In the genomic region with DNA sequence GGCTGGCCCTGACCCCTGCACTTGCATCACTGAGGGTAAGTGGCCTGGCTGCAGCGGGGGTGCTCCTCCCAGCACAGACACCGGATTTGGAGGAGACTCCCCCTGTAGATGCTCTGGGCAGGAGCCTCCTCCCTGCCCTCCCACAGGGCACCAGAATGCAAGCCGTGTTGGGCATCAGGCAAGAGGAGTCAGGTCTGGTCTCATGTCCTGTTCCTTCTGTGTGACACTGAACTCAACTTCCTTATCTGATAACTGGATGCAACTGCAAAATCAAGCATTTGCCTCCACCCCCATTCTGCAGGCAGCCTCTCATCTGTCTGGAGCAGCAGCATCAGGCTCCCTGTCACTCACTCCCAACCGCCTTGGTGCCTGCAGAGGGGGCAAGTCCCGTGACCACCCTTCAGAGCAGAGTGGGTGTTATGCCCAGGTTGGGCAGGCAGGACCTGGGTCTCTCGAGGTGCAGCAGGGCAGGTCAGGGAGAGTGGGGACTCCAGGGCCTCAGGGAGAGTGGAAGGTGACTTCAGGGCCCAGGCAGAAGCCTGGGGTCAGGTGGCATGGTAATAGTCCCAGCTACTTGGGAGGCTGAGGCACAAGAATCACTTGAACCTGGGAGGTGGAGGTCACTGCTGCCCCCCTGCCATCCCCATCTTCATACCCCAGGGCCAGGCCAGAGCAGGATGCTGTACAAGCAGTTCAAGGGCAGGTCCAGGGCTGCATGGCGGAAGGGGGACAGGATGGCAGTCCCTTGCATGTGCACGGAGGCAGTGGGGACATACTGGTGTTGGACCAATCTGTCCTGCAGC, we compare ENCODE assay signal across 11 cellular contexts. TPM values are rescaled to one million over a fixed set of nuclear protein-coding genes. Genes with fewer than 3 reads are reported as not detected.
DNase-seq lines count a peak whose midpoint lies in the region; FAIRE-seq and TF ChIP-seq lines count a peak whose summit lies in the region.
"Had no signal": no experiment of that assay in that cellular context is flagged by ENCODE, and none has a peak within 500 bp of the region (broad histone marks: within the 10 kb centered on the region; RNA-seq: fewer than 3 reads in every experiment).

No MANE protein-coding gene starts in this region.

- H3K9me3 Mint-ChIP-seq in astrocyte (ENCODE audit: unreplicated experiment) = no peaks in the 10 kb centered on the region

- H2AFZ ChIP-seq in ACC112 (ENCODE audit: low read length, unreplicated experiment) (peak overlapping the region; percentile 39), astrocyte (ENCODE audit: low read depth, low read length) (peak overlapping the region; percentile 15), mesenchymal stem cell (ENCODE audit: low read depth, low read length) (no peak overlapping the region)

- no peak overlapping the region for H4K91ac ChIP-seq in mesenchymal stem cell (ENCODE audit: low read length)

- H3K4me3 ChIP-seq in ACC112 (ENCODE audit: low read depth, low read length) = no peak overlapping the region
- H3K4me3 ChIP-seq in astrocyte (ENCODE audit: insufficient read depth, low read depth, low read length) = no peak overlapping the region
- H3K4me3 ChIP-seq in mesenchymal stem cell (ENCODE audit: insufficient read depth in 1 of 2, low read depth in 1 of 2, low read length in 2 of 2) = no peak overlapping the region

- H3K4me1 ChIP-seq in ACC112 (ENCODE audit: control insufficient read depth, insufficient read depth, low read length, unreplicated experiment) (peaks cover 14% of the 10 kb centered on the region), astrocyte (ENCODE audit: insufficient read depth, low read length) (peaks cover 16% of the 10 kb centered on the region), mesenchymal stem cell (ENCODE audit: control insufficient read depth, insufficient read depth, low read depth, low read length) (peaks cover 17% of the 10 kb centered on the region)

- H3K79me2 ChIP-seq in ACC112 (ENCODE audit: control insufficient read depth, insufficient read depth, low read length, unreplicated experiment) (no peaks in the 10 kb centered on the region), astrocyte (ENCODE audit: insufficient read depth, low read length) (no peaks in the 10 kb centered on the region)

- H3K27ac Mint-ChIP-seq in astrocyte (ENCODE audit: unreplicated experiment) = no peak overlapping the region
- H3K27ac Mint-ChIP-seq: naive B cell had no signal

- in situ Hi-C loops in KBM-7 (cut with MboI; ENCODE audit: low pct_unique_long_range_greater_than_20kb, low sequenced_read_pairs) (loop anchor here (10.0 kb wide), 1 partner anchor 129 kb away; no protein-coding TSS in a partner anchor), GM13977 (cut with MboI; ENCODE audit: low pct_unique_long_range_greater_than_20kb, low sequenced_read_pairs, unreplicated experiment) (no loop called here)

- no peak overlapping the region for H2AK5ac ChIP-seq in mesenchymal stem cell (ENCODE audit: low read length, severe bottlenecking)

- H3K27ac ChIP-seq in ACC112 (ENCODE audit: low read depth, low read length) (no peak overlapping the region), astrocyte (ENCODE audit: low read depth, low read length) (no peak overlapping the region), mesenchymal stem cell (ENCODE audit: low read length, poor library complexity, severe bottlenecking) (no peak overlapping the region)

- peak overlapping the region in 1 of 2 experiments; percentile 32 for H2BK12ac ChIP-seq in mesenchymal stem cell (ENCODE audit: low read length in 2 of 2)

- H3K36me3 Mint-ChIP-seq in astrocyte (ENCODE audit: low read depth, unreplicated experiment) = no peaks in the 10 kb centered on the region
- H3K36me3 Mint-ChIP-seq: naive B cell had no signal

- 57% methylated on average over 8 of the region's 8 CpGs for WGBS in mesenchymal stem cell

- H2BK15ac ChIP-seq in mesenchymal stem cell (ENCODE audit: low read depth, poor library complexity, severe bottlenecking) = no peak overlapping the region

- no peak for FAIRE-seq in astrocyte (lab: Jason Lieb, UNC)
- no peak for FAIRE-seq in GM19239 (lab: Jason Lieb, UNC)

- H3K27me3 ChIP-seq in ACC112 (ENCODE audit: insufficient read depth, low read length) = no peaks in the 10 kb centered on the region
- H3K27me3 ChIP-seq in astrocyte (ENCODE audit: insufficient read depth, low read length) = no peaks in the 10 kb centered on the region
- peaks cover 0 to 34% of the 10 kb centered on the region in 2 experiments for H3K27me3 ChIP-seq in mesenchymal stem cell (ENCODE audit: control insufficient read depth in 1 of 2, insufficient read depth in 1 of 2, low read length in 2 of 2)

- H4K20me1 ChIP-seq in astrocyte (ENCODE audit: insufficient read depth, low read length) = no peaks in the 10 kb centered on the region

- H3K36me3 ChIP-seq in ACC112 (ENCODE audit: insufficient read depth, low read length) (no peaks in the 10 kb centered on the region), astrocyte (ENCODE audit: insufficient read depth, low read length) (no peaks in the 10 kb centered on the region), mesenchymal stem cell (ENCODE audit: control insufficient read depth in 1 of 2, insufficient read depth in 2 of 2, low read depth in 1 of 2, low read length in 2 of 2) (no peaks in the 10 kb centered on the region)

- H3K14ac ChIP-seq in mesenchymal stem cell (ENCODE audit: low read length in 2 of 2) = no peak overlapping the region

- H2BK120ac ChIP-seq in mesenchymal stem cell (ENCODE audit: low read depth, low read length) = no peak overlapping the region

- H3K23ac ChIP-seq in mesenchymal stem cell (ENCODE audit: low read length in 2 of 2) = no peak overlapping the region

- peaks cover 12% of the 10 kb centered on the region for H3K27me3 Mint-ChIP-seq in astrocyte (ENCODE audit: low read depth, unreplicated experiment)
- H3K27me3 Mint-ChIP-seq: naive B cell had no signal

- peak overlapping the region; percentile 31 for H4K8ac ChIP-seq in mesenchymal stem cell (ENCODE audit: low read length)

- H3K4me2 ChIP-seq in astrocyte (ENCODE audit: low read length) (peak overlapping the region; percentile 73), mesenchymal stem cell (ENCODE audit: low read length, poor library complexity, severe bottlenecking) (no peak overlapping the region)

- no peak for TF ChIP-seq CTCF in astrocyte (IDR thresholded peaks at IDR 0.05; ENCODE audit: insufficient read depth, low read depth, low read length)
- no peak for TF ChIP-seq CTCF in GM13977 (IDR thresholded peaks at IDR 0.05; ENCODE audit: extremely low read depth, insufficient read depth, missing control alignments)

- no peak overlapping the region for H3K4ac ChIP-seq in mesenchymal stem cell (ENCODE audit: low read depth in 1 of 2, low read length in 2 of 2)

- H3K18ac ChIP-seq in mesenchymal stem cell (ENCODE audit: low read depth in 1 of 2, low read length in 2 of 2) = peak overlapping the region in 1 of 2 experiments; percentile 29

- H3K9ac ChIP-seq in astrocyte (ENCODE audit: low read length) (no peak overlapping the region), mesenchymal stem cell (ENCODE audit: low read length) (no peak overlapping the region)

- H3K9me3 ChIP-seq in astrocyte (ENCODE audit: insufficient read depth, low read depth, low read length) (no peaks in the 10 kb centered on the region), mesenchymal stem cell (ENCODE audit: control insufficient read depth, low read length) (no peaks in the 10 kb centered on the region)

- no peak overlapping the region for H2BK5ac ChIP-seq in mesenchymal stem cell (ENCODE audit: low read depth, low read length, poor library complexity, severe bottlenecking)

- no peak overlapping the region for H3K4me3 Mint-ChIP-seq in astrocyte (ENCODE audit: unreplicated experiment)
- H3K4me3 Mint-ChIP-seq: naive B cell had no signal

- peak; percentile 55 for DNase-seq in KBM-7
- no peak for DNase-seq in astrocyte (ENCODE audit: low read depth)
- no peak for DNase-seq in mesenchymal stem cell
- DNase-seq in AG08396 (ENCODE audit: low spot score) = no peak
- no peak for DNase-seq in GM19239 (ENCODE audit: insufficient read length, low spot score)
- no peak for DNase-seq in AG08395 (ENCODE audit: low spot score)
- DNase-seq in GM13977 (ENCODE audit: low spot score) = no peak
- DNase-seq: activated effector memory CD4-positive, alpha-beta T cell treated with Interleukin-2 at 50 U/mL for 16 hours; naive B cell; stimulated activated CD4-positive, alpha-beta T cell treated with anti-CD3 and anti-CD28 coated beads, Interleukin-4, amount 100 ng/mL, for 1 hour had no signal

- H3K4me1 Mint-ChIP-seq in astrocyte (ENCODE audit: low read depth, unreplicated experiment) = peaks cover 14% of the 10 kb centered on the region

- no peaks in the 10 kb centered on the region for H3K79me1 ChIP-seq in mesenchymal stem cell (replicated peaks; ENCODE audit: low read length, poor library complexity, severe bottlenecking)

RNA-seq across cellular contexts. Expression of a gene that starts 10.5 kb away (rescaled TPM):
- total RNA-seq in astrocyte = 768 and 872 TPM in 2 replicates
- polyA plus RNA-seq in mesenchymal stem cell (2013, experiment 1 of 2) = 1,869 TPM
- 1,864 TPM for polyA plus RNA-seq in mesenchymal stem cell (2013, experiment 2 of 2)

RNA-seq across cellular contexts. Expression of a gene that starts 22.9 kb away (rescaled TPM):
- 16.4 and 21.1 TPM in 2 replicates for total RNA-seq in astrocyte
- polyA plus RNA-seq in mesenchymal stem cell (2013, experiment 1 of 2) = 14.0 TPM
- polyA plus RNA-seq in mesenchymal stem cell (2013, experiment 2 of 2) = 14.7 TPM

RNA-seq across cellular contexts. Expression of a gene that starts 31.4 kb away (rescaled TPM):
- 10.9 and 11.8 TPM in 2 replicates for total RNA-seq in astrocyte
- 19.9 TPM for polyA plus RNA-seq in mesenchymal stem cell (2013, experiment 1 of 2)
- 19.9 TPM for polyA plus RNA-seq in mesenchymal stem cell (2013, experiment 2 of 2)

RNA-seq across cellular contexts. Expression of a gene that starts 32.4 kb away (rescaled TPM):
- total RNA-seq in astrocyte = 10.3 and 12.3 TPM in 2 replicates
- 15.5 TPM for polyA plus RNA-seq in mesenchymal stem cell (2013, experiment 1 of 2)
- 15.1 TPM for polyA plus RNA-seq in mesenchymal stem cell (2013, experiment 2 of 2)

RNA-seq across cellular contexts. Expression of a gene that starts 39.0 kb away (rescaled TPM):
- total RNA-seq in astrocyte = 95.4 and 102 TPM in 2 replicates
- polyA plus RNA-seq in mesenchymal stem cell (2013, experiment 1 of 2) = 32.5 TPM
- polyA plus RNA-seq in mesenchymal stem cell (2013, experiment 2 of 2) = 31.0 TPM
